In the genomic region with DNA sequence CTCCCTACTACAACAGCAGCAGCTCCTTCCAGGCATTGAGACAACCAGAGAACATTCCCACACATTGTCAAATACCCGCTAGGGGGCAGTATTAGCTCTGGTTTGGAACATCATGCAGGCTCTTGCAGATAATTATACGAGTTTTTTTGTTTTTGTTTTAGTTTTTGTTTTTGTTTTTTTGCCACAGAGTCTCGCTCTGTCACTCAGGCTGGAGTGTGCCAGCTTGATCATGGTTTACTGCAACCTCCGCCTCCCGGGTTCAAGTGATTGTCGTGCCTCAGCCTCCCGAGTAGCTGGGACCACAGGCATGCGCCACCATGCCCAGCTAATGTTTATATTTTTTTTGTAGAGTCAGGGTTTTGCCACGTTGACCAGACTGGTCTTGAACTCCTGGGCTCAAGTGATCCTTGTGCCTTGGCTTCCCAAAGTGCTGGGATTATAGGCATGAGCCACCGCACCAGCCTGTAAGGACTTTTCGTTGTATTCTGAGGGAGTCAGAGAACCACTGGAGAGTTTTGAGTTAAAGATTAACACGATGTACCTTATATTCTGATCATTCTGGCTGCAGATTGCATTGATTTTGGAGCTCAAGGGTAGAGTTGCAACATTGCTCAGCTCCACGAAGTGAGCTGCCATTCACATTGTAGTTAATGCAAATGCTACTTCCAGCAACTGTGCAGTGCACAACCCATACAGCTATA, we compare ENCODE assay signal across 8 cellular contexts. TPM values are rescaled to one million over a fixed set of nuclear protein-coding genes. Genes with fewer than 3 reads are reported as not detected.
DNase-seq lines count a peak whose midpoint lies in the region; ATAC-seq and TF ChIP-seq lines count a peak whose summit lies in the region.

No MANE protein-coding gene starts in this region.

- no peak overlapping the region for H3K27ac ChIP-seq in esophagus muscularis mucosa (replicated peaks in 1 of 4)
- no peak overlapping the region for H3K27ac ChIP-seq in naive thymus-derived CD4-positive, alpha-beta T cell (ENCODE audit: low read depth, low read length)
- H3K27ac ChIP-seq in thyroid gland: no peak overlapping the region

- TF ChIP-seq CTCF in BE2C (IDR thresholded peaks at IDR 0.05; ENCODE audit: low read depth, low read length) (peak; percentile 78), esophagus muscularis mucosa (IDR thresholded peaks at IDR 0.05) (peak; percentile 48 to 76 (median 64)), thyroid gland (IDR thresholded peaks at IDR 0.05) (peak in 5 of 6 experiments; percentile 22 to 75 (median 65))

- H3K27me3 ChIP-seq in BE2C: peaks cover 6% of the 10 kb centered on the region
- H3K27me3 ChIP-seq in esophagus muscularis mucosa: peaks cover 0 to 39% (median 2%) of the 10 kb centered on the region in 4 donors
- no peaks in the 10 kb centered on the region for H3K27me3 ChIP-seq in naive thymus-derived CD4-positive, alpha-beta T cell (ENCODE audit: control insufficient read depth in 2 of 2, insufficient read depth in 2 of 2, low read length in 2 of 2)
- H3K27me3 ChIP-seq in thyroid gland: no peaks in the 10 kb centered on the region

- no peak overlapping the region for H3K4me3 ChIP-seq in BE2C (ENCODE audit: low read depth, low read length)
- H3K4me3 ChIP-seq in esophagus muscularis mucosa: no peak overlapping the region
- no peak overlapping the region for H3K4me3 ChIP-seq in naive thymus-derived CD4-positive, alpha-beta T cell (ENCODE audit: low read length)
- H3K4me3 ChIP-seq in thyroid gland (replicated peaks in 1 of 3): no peak overlapping the region

- H3K4me1 ChIP-seq in BE2C (no peaks in the 10 kb centered on the region), esophagus muscularis mucosa (no peaks in the 10 kb centered on the region), thyroid gland (no peaks in the 10 kb centered on the region)
- no peaks in the 10 kb centered on the region for H3K4me1 ChIP-seq in naive thymus-derived CD4-positive, alpha-beta T cell (ENCODE audit: control insufficient read depth in 2 of 2, insufficient read depth in 2 of 2, low read length in 2 of 2)

- H3K4me1 Mint-ChIP-seq in activated CD4-positive, alpha-beta memory T cell treated with anti-CD3 and anti-CD28 coated beads, Interleukin-2, amount 10 ng/mL, durations not matched to agents 7 days and 5 days: no peaks in the 10 kb centered on the region
- no peaks in the 10 kb centered on the region for H3K4me1 Mint-ChIP-seq in naive thymus-derived CD4-positive, alpha-beta T cell

- no peak for TF ChIP-seq POLR2A in esophagus muscularis mucosa (IDR thresholded peaks at IDR 0.05; ENCODE audit: low read depth)
- no peak for TF ChIP-seq POLR2A in thyroid gland (IDR thresholded peaks at IDR 0.05)

- DNase-seq in BE2C: peak; percentile 74
- peak; percentile 39 for DNase-seq in H4 (ENCODE audit: low spot score)
- DNase-seq in NCI-H460 (ENCODE audit: extremely low read depth, low read depth): peak; percentile 66
- DNase-seq in activated CD4-positive, alpha-beta memory T cell treated with anti-CD3 and anti-CD28 coated beads, Interleukin-2, amount 10 ng/mL, durations not matched to agents 7 days and 5 days: peak; percentile 56
- DNase-seq in esophagus muscularis mucosa (ENCODE audit: extremely low spot score): no peak
- peak in 8 of 9 donors; percentile 18 to 62 (median 42) for DNase-seq in naive thymus-derived CD4-positive, alpha-beta T cell
- peak; percentile 54 to 62 for DNase-seq in thyroid gland

- H3K4me3 Mint-ChIP-seq in activated CD4-positive, alpha-beta memory T cell treated with anti-CD3 and anti-CD28 coated beads, Interleukin-2, amount 10 ng/mL, durations not matched to agents 7 days and 5 days: no peak overlapping the region
- H3K4me3 Mint-ChIP-seq in naive thymus-derived CD4-positive, alpha-beta T cell: no peak overlapping the region

- no peaks in the 10 kb centered on the region for H3K9me3 Mint-ChIP-seq in activated CD4-positive, alpha-beta memory T cell treated with anti-CD3 and anti-CD28 coated beads, Interleukin-2, amount 10 ng/mL, durations not matched to agents 7 days and 5 days
- H3K9me3 Mint-ChIP-seq in naive thymus-derived CD4-positive, alpha-beta T cell: peaks cover 0 to 14% (median 0%) of the 10 kb centered on the region in 11 donors

- TF ChIP-seq EP300 in esophagus muscularis mucosa (IDR thresholded peaks at IDR 0.05): no peak

- 60% methylated on average over 13 of the region's 13 CpGs for WGBS in esophagus muscularis mucosa
- WGBS in thyroid gland, 2 donors: 49 to 54% methylated on average over 13 of the region's 13 CpGs

- POLR2A ChIA-PET in activated CD4-positive, alpha-beta memory T cell treated with anti-CD3 and anti-CD28 coated beads, Interleukin-2, amount 10 ng/mL, durations not matched to agents 7 days and 5 days (lab: Charles Lee): no interaction called here
- POLR2A ChIA-PET in naive thymus-derived CD4-positive, alpha-beta T cell (lab: Charles Lee): interaction anchor here (0.6 kb wide), 1 partner anchor 60 kb away, joined by 3 read pairs; no protein-coding TSS in a partner anchor

- H3K27ac Mint-ChIP-seq in activated CD4-positive, alpha-beta memory T cell treated with anti-CD3 and anti-CD28 coated beads, Interleukin-2, amount 10 ng/mL, durations not matched to agents 7 days and 5 days: no peak overlapping the region
- H3K27ac Mint-ChIP-seq in naive thymus-derived CD4-positive, alpha-beta T cell: peak overlapping the region in 1 of 9 donors; percentile 25

- H3K36me3 ChIP-seq in BE2C (no peaks in the 10 kb centered on the region), esophagus muscularis mucosa (no peaks in the 10 kb centered on the region), thyroid gland (no peaks in the 10 kb centered on the region)
- H3K36me3 ChIP-seq in naive thymus-derived CD4-positive, alpha-beta T cell (ENCODE audit: control insufficient read depth in 2 of 3, insufficient read depth in 3 of 3, low read length in 3 of 3): no peaks in the 10 kb centered on the region

- intact Hi-C loops in esophagus muscularis mucosa (cut with DNase I) (loop anchor here (2.0 kb wide), 1 partner anchor 86 kb away; no protein-coding TSS in a partner anchor), thyroid gland (cut with DNase I) (loop anchor here (10.0 kb wide), 1 partner anchor 214 kb away; no protein-coding TSS in a partner anchor)
- intact Hi-C loops in naive thymus-derived CD4-positive, alpha-beta T cell (cut with micrococcal nuclease): loop anchor here (1.0 kb wide), 1 partner anchor 86 kb away; no protein-coding TSS in a partner anchor

- peak; percentile 59 for ATAC-seq in naive thymus-derived CD4-positive, alpha-beta T cell
- ATAC-seq in GM18870 (IDR thresholded peaks at IDR 0.05; ENCODE audit: unreplicated experiment): no peak

- no peaks in the 10 kb centered on the region for H3K36me3 Mint-ChIP-seq in activated CD4-positive, alpha-beta memory T cell treated with anti-CD3 and anti-CD28 coated beads, Interleukin-2, amount 10 ng/mL, durations not matched to agents 7 days and 5 days (ENCODE audit: low read depth)
- H3K36me3 Mint-ChIP-seq in naive thymus-derived CD4-positive, alpha-beta T cell: no peaks in the 10 kb centered on the region

- CTCF ChIA-PET in activated CD4-positive, alpha-beta memory T cell treated with anti-CD3 and anti-CD28 coated beads, Interleukin-2, amount 10 ng/mL, durations not matched to agents 7 days and 5 days (lab: Charles Lee): interaction anchor here (0.5 to 2.5 kb wide), 17 partner anchors 15 to 319 kb away, joined by 3 to 21 read pairs (median 3); a partner anchor contains a TSS
- CTCF ChIA-PET in naive thymus-derived CD4-positive, alpha-beta T cell (lab: Charles Lee): interaction anchor here (0.6 to 2.4 kb wide), 6 partner anchors 9 to 261 kb away, joined by 3 to 13 read pairs (median 4); no protein-coding TSS in a partner anchor

- H3K27me3 Mint-ChIP-seq in activated CD4-positive, alpha-beta memory T cell treated with anti-CD3 and anti-CD28 coated beads, Interleukin-2, amount 10 ng/mL, durations not matched to agents 7 days and 5 days: peaks cover 2% of the 10 kb centered on the region
- peaks cover 0 to 26% (median 22%) of the 10 kb centered on the region in 5 donors for H3K27me3 Mint-ChIP-seq in naive thymus-derived CD4-positive, alpha-beta T cell

- H3K9me3 ChIP-seq in BE2C: no peaks in the 10 kb centered on the region
- H3K9me3 ChIP-seq in esophagus muscularis mucosa: no peaks in the 10 kb centered on the region
- no peaks in the 10 kb centered on the region for H3K9me3 ChIP-seq in naive thymus-derived CD4-positive, alpha-beta T cell (ENCODE audit: control insufficient read depth in 2 of 3, low read length in 3 of 3)
- no peaks in the 10 kb centered on the region for H3K9me3 ChIP-seq in thyroid gland

RNA-seq across cellular contexts. Expression of a gene that starts 41.7 kb away (rescaled TPM):
- polyA plus RNA-seq in BE2C (2012; ENCODE audit: insufficient read depth, insufficient read length, low read depth): not detected
- not detected in 2 replicates for total RNA-seq in H4 (2014; rRNA removed; shearing (Covaris generic))
- total RNA-seq in NCI-H460 (2014; rRNA removed; shearing (Covaris generic)): not detected in 2 replicates
- not detected in 2 replicates for polyA plus RNA-seq in NCI-H460 (2014; cell fraction: nucleus; rRNA removed)
- total RNA-seq in activated CD4-positive, alpha-beta memory T cell treated with anti-CD3 and anti-CD28 coated beads, Interleukin-2, amount 10 ng/mL, durations not matched to agents 7 days and 5 days: not detected
- total RNA-seq in esophagus muscularis mucosa: not detected
- not detected for total RNA-seq in naive thymus-derived CD4-positive, alpha-beta T cell
- polyA plus RNA-seq in naive thymus-derived CD4-positive, alpha-beta T cell: not detected
- total RNA-seq in thyroid gland: not detected

RNA-seq across cellular contexts. Expression of a gene that starts 42.2 kb away (rescaled TPM):
- polyA plus RNA-seq in BE2C (2012; ENCODE audit: insufficient read depth, insufficient read length, low read depth): not detected
- total RNA-seq in H4 (2014; rRNA removed; shearing (Covaris generic)): not detected in 2 replicates
- total RNA-seq in NCI-H460 (2014; rRNA removed; shearing (Covaris generic)): not detected in 2 replicates
- polyA plus RNA-seq in NCI-H460 (2014; cell fraction: nucleus; rRNA removed): not detected in 2 replicates
- total RNA-seq in activated CD4-positive, alpha-beta memory T cell treated with anti-CD3 and anti-CD28 coated beads, Interleukin-2, amount 10 ng/mL, durations not matched to agents 7 days and 5 days: not detected
- total RNA-seq in esophagus muscularis mucosa (not detected), thyroid gland (not detected)
- total RNA-seq in naive thymus-derived CD4-positive, alpha-beta T cell: not detected
- polyA plus RNA-seq in naive thymus-derived CD4-positive, alpha-beta T cell: not detected
